ENCODE assay signal across 8 cellular contexts in genomic region chr18:3062798-3063563, GRCh38. TPM values are rescaled to one million over a fixed set of nuclear protein-coding genes. Genes with fewer than 3 reads are reported as not detected.
A peak's percentile ranks its signal among the peaks of the same experiment; 100 is the strongest.
DNase-seq lines count a peak whose midpoint lies in the region; ATAC-seq and TF ChIP-seq lines count a peak whose summit lies in the region.

No MANE protein-coding gene starts in this region.

- no peaks in the 10 kb centered on the region for H3K27me3 ChIP-seq in effector memory CD4-positive, alpha-beta T cell (replicated peaks; ENCODE audit: control insufficient read depth, insufficient read depth, low read length, poor library complexity, severe bottlenecking)

- no peak overlapping the region for H3K4me3 ChIP-seq in AG09309 (ENCODE audit: control insufficient read depth, low read depth, low read length)
- H3K4me3 ChIP-seq in effector memory CD4-positive, alpha-beta T cell (ENCODE audit: insufficient read depth, low read depth, low read length, poor library complexity, severe bottlenecking) = no peak overlapping the region
- H3K4me3 ChIP-seq in mucosa of descending colon = no peak overlapping the region

- intact Hi-C loops in mucosa of descending colon (cut with DNase I, micrococcal nuclease) = loop anchor here (10.0 kb wide), 2 partner anchors 128 to 138 kb away; no protein-coding TSS in a partner anchor

- peak; percentile 38 for ATAC-seq in GM18873 (IDR thresholded peaks at IDR 0.05; ENCODE audit: low FRiP score, unreplicated experiment)
- peak; percentile 67 for ATAC-seq in mucosa of descending colon
- no peak for ATAC-seq in HG03342 (IDR thresholded peaks at IDR 0.05; ENCODE audit: unreplicated experiment)

- no peaks in the 10 kb centered on the region for H3K36me3 ChIP-seq in effector memory CD4-positive, alpha-beta T cell (ENCODE audit: control insufficient read depth, insufficient read depth, low read length)
- H3K36me3 ChIP-seq in mucosa of descending colon (ENCODE audit: low read depth) = no peaks in the 10 kb centered on the region

- TF ChIP-seq CTCF in AG09309 (IDR thresholded peaks at IDR 0.05; ENCODE audit: control insufficient read depth, insufficient read depth, low read depth, low read length, missing control alignments) (peak; percentile 85), mucosa of descending colon (IDR thresholded peaks at IDR 0.05) (peak; percentile 59)

- H3K27ac ChIP-seq in effector memory CD4-positive, alpha-beta T cell (ENCODE audit: insufficient read depth, low read length, poor library complexity, severe bottlenecking) = peak overlapping the region; percentile 92

- DNase-seq in AG09309 (ENCODE audit: low read depth) = no peak
- peak; percentile 71 for DNase-seq in NCI-H2227 (lab: John Stamatoyannopoulos, UW; ENCODE audit: unreplicated experiment)
- peak; percentile 68 to 73 for DNase-seq in activated CD4-positive, alpha-beta T cell treated with anti-CD3 and anti-CD28 coated beads, Interleukin-2, amount 50 U/mL, for 4 hours
- DNase-seq in effector memory CD4-positive, alpha-beta T cell = peak; percentile 37 to 54 (median 41)
- peak; percentile 74 to 88 (median 83) for DNase-seq in mucosa of descending colon
- DNase-seq in stimulated activated CD8-positive, alpha-beta memory T cell treated with anti-CD3 and anti-CD28 coated beads, Interleukin-7, amount 100 ng/mL, for 4 hours (ENCODE audit: low read depth in 2 of 2) = peak; percentile 32 to 47

- H3K4me1 ChIP-seq in effector memory CD4-positive, alpha-beta T cell (ENCODE audit: control insufficient read depth, insufficient read depth, low read length, poor library complexity, severe bottlenecking) = peaks cover 61% of the 10 kb centered on the region
- H3K4me1 ChIP-seq in mucosa of descending colon (ENCODE audit: low read depth) = peaks cover 5% of the 10 kb centered on the region

- H3K9me3 ChIP-seq in effector memory CD4-positive, alpha-beta T cell (ENCODE audit: control insufficient read depth, low read length) = no peaks in the 10 kb centered on the region
- no peaks in the 10 kb centered on the region for H3K9me3 ChIP-seq in mucosa of descending colon

RNA-seq across cellular contexts. Expression of gene LPIN2, which starts 50.0 kb away (rescaled TPM):
- 10 to 100 TPM; 52.9 to 60.8 (median 59.2) TPM for total RNA-seq in mucosa of descending colon
